16 cellular contexts compared by ENCODE assay signal in the genomic region with DNA sequence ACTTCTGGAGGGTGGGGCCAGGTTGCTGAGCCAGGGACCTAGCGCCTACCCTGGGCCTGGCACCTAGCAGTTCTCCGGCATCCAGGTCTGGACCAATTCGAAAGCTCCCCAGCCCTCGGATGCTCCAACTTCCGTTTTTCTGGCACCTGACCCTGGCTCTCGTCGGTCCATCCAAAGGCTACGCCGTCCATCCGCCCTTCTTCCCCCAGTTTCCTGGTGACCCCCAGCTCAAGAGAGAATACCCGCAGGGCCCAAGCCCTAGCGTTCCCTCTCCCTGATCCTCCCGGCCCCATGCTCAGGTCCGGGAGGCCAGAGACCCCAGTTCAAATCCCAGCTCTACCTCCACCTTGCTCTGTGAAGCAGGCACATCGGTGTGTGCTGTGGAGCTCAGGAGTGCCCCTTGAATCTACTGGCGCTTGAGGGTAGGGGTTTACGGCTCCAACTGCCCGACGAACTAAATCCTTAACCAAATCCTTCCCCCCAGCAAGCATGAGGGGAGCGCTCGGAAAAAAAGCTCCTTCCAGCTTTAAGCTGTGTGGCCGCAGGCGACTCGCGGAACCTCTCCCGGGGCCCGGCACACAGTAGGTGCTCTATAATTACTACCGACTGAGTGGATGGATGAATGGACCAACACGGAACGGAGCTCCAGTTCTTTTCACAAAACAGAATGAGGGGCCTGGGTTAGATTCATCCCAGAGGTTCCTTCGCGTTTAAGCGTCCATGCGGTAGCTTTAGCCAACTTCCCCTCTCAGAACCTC. TPM values are rescaled to one million over a fixed set of nuclear protein-coding genes. Genes with fewer than 3 reads are reported as not detected.
DNase-seq lines count a peak whose midpoint lies in the region; ATAC-seq, FAIRE-seq and TF ChIP-seq lines count a peak whose summit lies in the region.
"Had no signal": no experiment of that assay in that cellular context is flagged by ENCODE, and none has a peak within 500 bp of the region (broad histone marks: within the 10 kb centered on the region; RNA-seq: fewer than 3 reads in every experiment).

No MANE protein-coding gene starts in this region.

- H3K4me1 Mint-ChIP-seq in T-helper 2 cell treated with Interferon-gamma antibody and Interleukin-4, amounts not matched to agents 5 μg/mL and 100 μg/mL, for 36 hours (ENCODE audit: low read depth): no peaks in the 10 kb centered on the region
- peaks cover 4% of the 10 kb centered on the region for H3K4me1 Mint-ChIP-seq in type B pancreatic cell (ENCODE audit: unreplicated experiment)

- no peak for FAIRE-seq in pancreas (lab: Jason Lieb, UNC)

- H3K27me3 Mint-ChIP-seq in T-helper 2 cell treated with Interferon-gamma antibody and Interleukin-4, amounts not matched to agents 5 μg/mL and 100 μg/mL, for 36 hours (ENCODE audit: low read depth): peaks cover 59% of the 10 kb centered on the region
- peaks cover 79% of the 10 kb centered on the region for H3K27me3 Mint-ChIP-seq in type B pancreatic cell

- H3K9me3 ChIP-seq in HUES6 (ENCODE audit: control insufficient read depth, insufficient read depth, low read depth, low read length) (no peaks in the 10 kb centered on the region), iPS DF 6.9 (ENCODE audit: control insufficient read depth, insufficient read depth, low read length) (no peaks in the 10 kb centered on the region), pancreas (no peaks in the 10 kb centered on the region)
- H3K9me3 ChIP-seq: ovary had no signal

- intact Hi-C loops in pancreas (cut with DNase I): no loop called here

- no peaks in the 10 kb centered on the region for H3K36me3 Mint-ChIP-seq in T-helper 2 cell treated with Interferon-gamma antibody and Interleukin-4, amounts not matched to agents 5 μg/mL and 100 μg/mL, for 36 hours (ENCODE audit: low read depth)
- no peaks in the 10 kb centered on the region for H3K36me3 Mint-ChIP-seq in type B pancreatic cell

- no peak for TF ChIP-seq CTCF in type B pancreatic cell (conservative IDR thresholded peaks at IDR 0.05)
- TF ChIP-seq CTCF in pancreas (IDR thresholded peaks at IDR 0.05): no peak

- H3K27ac ChIP-seq in HUES6 (ENCODE audit: low read depth, low read length) (no peak overlapping the region), iPS DF 6.9 (ENCODE audit: low read length) (no peak overlapping the region), pancreas (no peak overlapping the region)
- H3K27ac ChIP-seq: GM23248, ovary had no signal

- TF ChIP-seq POLR2A in erythroblast (IDR thresholded peaks at IDR 0.05; ENCODE audit: low read length): no peak

- no peaks in the 10 kb centered on the region for H3K9me3 Mint-ChIP-seq in T-helper 2 cell treated with Interferon-gamma antibody and Interleukin-4, amounts not matched to agents 5 μg/mL and 100 μg/mL, for 36 hours
- peaks cover under 1% of the 10 kb centered on the region for H3K9me3 Mint-ChIP-seq in type B pancreatic cell

- H3K27me3 ChIP-seq in HUES6 (ENCODE audit: control insufficient read depth, insufficient read depth, low read length) (peaks cover 79% of the 10 kb centered on the region), iPS DF 6.9 (ENCODE audit: control insufficient read depth, insufficient read depth, low read length) (peaks cover 26% of the 10 kb centered on the region), pancreas (peaks cover 4 to 51% (median 11%) of the 10 kb centered on the region in 4 donors)

- H3K36me3 ChIP-seq in HUES6 (ENCODE audit: control insufficient read depth, insufficient read depth, low read length) (no peaks in the 10 kb centered on the region), iPS DF 6.9 (ENCODE audit: control insufficient read depth, insufficient read depth, low read length) (no peaks in the 10 kb centered on the region), pancreas (no peaks in the 10 kb centered on the region)
- H3K36me3 ChIP-seq: ovary had no signal

- peaks cover 34% of the 10 kb centered on the region for H3K4me1 ChIP-seq in HUES6 (ENCODE audit: control insufficient read depth, insufficient read depth, low read length)
- peaks cover 11% of the 10 kb centered on the region for H3K4me1 ChIP-seq in iPS DF 6.9 (ENCODE audit: control insufficient read depth, insufficient read depth, low read length)
- peaks cover 0 to 5% (median 0%) of the 10 kb centered on the region in 3 donors for H3K4me1 ChIP-seq in pancreas

- H3K4me3 ChIP-seq in HUES6 (ENCODE audit: low read depth, low read length): peak overlapping the region; percentile 71
- peak overlapping the region; percentile 2; the same call in 1 of the 2 replicates for H3K4me3 ChIP-seq in iPS DF 6.9 (ENCODE audit: low read length)
- H3K4me3 ChIP-seq in pancreas: no peak overlapping the region
- H3K4me3 ChIP-seq: GM23248, ovary had no signal

- DNase-seq in T-helper 2 cell treated with Interferon-gamma antibody and Interleukin-4, amounts not matched to agents 5 μg/mL and 100 μg/mL, for 36 hours (ENCODE audit: low spot score): no peak
- DNase-seq in T-helper 2 cell: no peak
- DNase-seq in iPS DF 6.9 (ENCODE audit: low read depth, low spot score): no peak
- no peak for DNase-seq in type B pancreatic cell (ENCODE audit: extremely low spot score, unreplicated experiment)
- DNase-seq in erythroblast (lab: John Stamatoyannopoulos, UW): no peak
- no peak for DNase-seq in pancreas
- DNase-seq: Calu3, cerebellar nuclear complex, left cardiac atrium, NCI-H1105 treated with DMSO at 0.1 percent for 48 hours, SHP77 treated with DMSO at 0.1 percent for 48 hours, T1000 had no signal

- H3K9ac ChIP-seq in HUES6 (ENCODE audit: low read length): no peak overlapping the region
- H3K9ac ChIP-seq: GM23248 had no signal

- H3K27ac Mint-ChIP-seq in T-helper 2 cell treated with Interferon-gamma antibody and Interleukin-4, amounts not matched to agents 5 μg/mL and 100 μg/mL, for 36 hours: peak overlapping the region; percentile 57
- no peak overlapping the region for H3K27ac Mint-ChIP-seq in type B pancreatic cell

- WGBS in iPS DF 6.9 (ENCODE audit: insufficient coverage, insufficient read length): no CpG with 5 or more reads among the region's 34 CpGs
- 13 to 16% methylated on average over 33 to 34 of the region's 34 CpGs for WGBS in pancreas, 2 donors

- H3K4me3 Mint-ChIP-seq in T-helper 2 cell treated with Interferon-gamma antibody and Interleukin-4, amounts not matched to agents 5 μg/mL and 100 μg/mL, for 36 hours: no peak overlapping the region
- peak overlapping the region; percentile 80 for H3K4me3 Mint-ChIP-seq in type B pancreatic cell

- no peak for ATAC-seq in pancreas
- ATAC-seq in GM19467 (IDR thresholded peaks at IDR 0.05; ENCODE audit: unreplicated experiment): no peak
- ATAC-seq: left cardiac atrium had no signal

RNA-seq across cellular contexts. Expression of gene CRMP1, which starts 1.1 kb away (rescaled TPM):
- total RNA-seq in type B pancreatic cell (ENCODE audit: low replicate concordance): 13.2 and 40.4 TPM in 2 replicates
- 1 to 10 TPM in 3 of 6 donors, under 1 TPM in 3; 0.69 to 3.5 (median 1.4) TPM for total RNA-seq in pancreas
- polyA plus RNA-seq in pancreas: 10 to 100 TPM in 1 of 2 donors, 1 to 10 TPM in 1; 4.6 to 21.4 TPM
- total RNA-seq: Calu3, GM23248 had no signal

Comparison
In these comparisons a context has a peak if more than half of its experiments do, and no peak if none do; other contexts are left out.
1. H3K4me3 ChIP-seq: peak in HUES6 (single experiment) and iPS DF 6.9 (single experiment); none in pancreas (0 of 4).